ENCODE assay signal across 8 cellular contexts in genomic region chr20:37526238-37526838, GRCh38. TPM values are rescaled to one million over a fixed set of nuclear protein-coding genes. Genes with fewer than 3 reads are reported as not detected.
DNase-seq lines count a peak whose midpoint lies in the region; ATAC-seq and TF ChIP-seq lines count a peak whose summit lies in the region.

No MANE protein-coding gene starts in this region.

- DNase-seq in 8988T, result peak; percentile 70
- no peak for DNase-seq in GM06990 (ENCODE audit: extremely low read depth, insufficient read length)
- peak; percentile 100 for DNase-seq in RWPE1 (ENCODE audit: low spot score)
- DNase-seq in effector memory CD8-positive, alpha-beta T cell, result no peak
- DNase-seq in mesothelial cell of epicardium (ENCODE audit: low spot score in 2 of 2, unreplicated experiment in 2 of 2), result peak in 1 of 2 experiments; percentile 53
- DNase-seq in vagina (ENCODE audit: extremely low spot score in 2 of 2), result no peak

- POLR2A ChIA-PET in RWPE1 (lab: Yijun Ruan, JAX; ENCODE audit: low non-redundant PET), result interaction anchor here (0.5 kb wide), 1 partner anchor 19 kb away, joined by 4 read pairs; no protein-coding TSS in a partner anchor

- H3K4me3 ChIP-seq in GM06990 (replicated peaks; ENCODE audit: low read depth, low read length) (peak overlapping the region; percentile 94), vagina (peak overlapping the region; percentile 88 to 96)

- H3K27ac ChIP-seq in RWPE1 (peak overlapping the region; percentile 97), vagina (peak overlapping the region; percentile 91)

- H3K36me3 ChIP-seq in GM06990 (ENCODE audit: control insufficient read depth, insufficient read depth, low read length), result no peaks in the 10 kb centered on the region; the same call in 1 of the 2 replicates
- H3K36me3 ChIP-seq in vagina, result no peaks in the 10 kb centered on the region

- no peaks in the 10 kb centered on the region for H3K9me3 Mint-ChIP-seq in effector memory CD8-positive, alpha-beta T cell
- no peaks in the 10 kb centered on the region for H3K9me3 Mint-ChIP-seq in mesothelial cell of epicardium

- no peak for TF ChIP-seq POLR2A in vagina (IDR thresholded peaks at IDR 0.05)

- H3K27me3 Mint-ChIP-seq in effector memory CD8-positive, alpha-beta T cell, result peaks cover 0 to 7% of the 10 kb centered on the region in 2 donors
- H3K27me3 Mint-ChIP-seq in mesothelial cell of epicardium (ENCODE audit: low read depth), result no peaks in the 10 kb centered on the region

- H3K36me3 Mint-ChIP-seq in effector memory CD8-positive, alpha-beta T cell (ENCODE audit: insufficient read depth), result peaks cover 36% of the 10 kb centered on the region
- H3K36me3 Mint-ChIP-seq in mesothelial cell of epicardium, result peaks cover 4% of the 10 kb centered on the region

- H3K4me1 Mint-ChIP-seq in effector memory CD8-positive, alpha-beta T cell (ENCODE audit: low read depth in 2 of 2), result peaks cover 47 to 49% of the 10 kb centered on the region in 2 donors
- H3K4me1 Mint-ChIP-seq in mesothelial cell of epicardium, result peaks cover 43% of the 10 kb centered on the region

- no peaks in the 10 kb centered on the region for H3K27me3 ChIP-seq in GM06990 (replicated peaks; ENCODE audit: control insufficient read depth, insufficient read depth, low read length)
- no peaks in the 10 kb centered on the region for H3K27me3 ChIP-seq in vagina

- intact Hi-C loops in vagina (cut with DNase I), result no loop called here

- H3K4me1 ChIP-seq in vagina, result peaks cover 66% of the 10 kb centered on the region

- peak overlapping the region; percentile 88 to 95 for H3K4me3 Mint-ChIP-seq in effector memory CD8-positive, alpha-beta T cell
- peak overlapping the region; percentile 92 for H3K4me3 Mint-ChIP-seq in mesothelial cell of epicardium

- no peak for TF ChIP-seq CTCF in GM06990 (IDR thresholded peaks at IDR 0.05; ENCODE audit: insufficient read depth, low read length, poor library complexity, severe bottlenecking)
- no peak for TF ChIP-seq CTCF in RWPE1 (conservative IDR thresholded peaks at IDR 0.05; ENCODE audit: low read depth)
- TF ChIP-seq CTCF in mesothelial cell of epicardium (IDR thresholded peaks at IDR 0.05; ENCODE audit: unreplicated experiment), result no peak
- no peak for TF ChIP-seq CTCF in vagina (IDR thresholded peaks at IDR 0.05)

- peak overlapping the region; percentile 100 for H3K27ac Mint-ChIP-seq in effector memory CD8-positive, alpha-beta T cell
- H3K27ac Mint-ChIP-seq in mesothelial cell of epicardium, result peak overlapping the region; percentile 100

- H3K9me3 ChIP-seq in vagina, result no peaks in the 10 kb centered on the region

- ATAC-seq in effector memory CD8-positive, alpha-beta T cell (replicated peaks), result no peak
- no peak for ATAC-seq in HG03039 (IDR thresholded peaks at IDR 0.05; ENCODE audit: unreplicated experiment)
- no peak for ATAC-seq in GM18520 (IDR thresholded peaks at IDR 0.05; ENCODE audit: unreplicated experiment)

- CTCF ChIA-PET in RWPE1 (lab: Yijun Ruan, JAX), result interaction anchor here (0.6 kb wide), 2 partner anchors 91 to 443 kb away, joined by 4 read pairs; no protein-coding TSS in a partner anchor

RNA-seq across cellular contexts. Expression of gene BLCAP, which starts 1.3 kb away (rescaled TPM):
- total RNA-seq in mesothelial cell of epicardium, result 71.7 to 76.2 TPM (median 72.7 TPM) in 3 replicates
- 81.3 TPM for total RNA-seq in vagina

RNA-seq across cellular contexts. Expression of gene NNAT, which starts 5.3 kb away (rescaled TPM):
- 18.5 to 19.4 TPM (median 19.3 TPM) in 3 replicates for total RNA-seq in mesothelial cell of epicardium
- total RNA-seq in vagina, result 8.3 TPM

Comparison
In these comparisons a context has a peak if more than half of its experiments do, and no peak if none do; other contexts are left out.
1. DNase-seq: peak in 8988T (single experiment) and RWPE1 (single experiment); none in GM06990 (single experiment), effector memory CD8-positive, alpha-beta T cell (0 of 3) and vagina (0 of 2).